Comparison of ENCODE assay signal across 1 cellular context in the genomic region with DNA sequence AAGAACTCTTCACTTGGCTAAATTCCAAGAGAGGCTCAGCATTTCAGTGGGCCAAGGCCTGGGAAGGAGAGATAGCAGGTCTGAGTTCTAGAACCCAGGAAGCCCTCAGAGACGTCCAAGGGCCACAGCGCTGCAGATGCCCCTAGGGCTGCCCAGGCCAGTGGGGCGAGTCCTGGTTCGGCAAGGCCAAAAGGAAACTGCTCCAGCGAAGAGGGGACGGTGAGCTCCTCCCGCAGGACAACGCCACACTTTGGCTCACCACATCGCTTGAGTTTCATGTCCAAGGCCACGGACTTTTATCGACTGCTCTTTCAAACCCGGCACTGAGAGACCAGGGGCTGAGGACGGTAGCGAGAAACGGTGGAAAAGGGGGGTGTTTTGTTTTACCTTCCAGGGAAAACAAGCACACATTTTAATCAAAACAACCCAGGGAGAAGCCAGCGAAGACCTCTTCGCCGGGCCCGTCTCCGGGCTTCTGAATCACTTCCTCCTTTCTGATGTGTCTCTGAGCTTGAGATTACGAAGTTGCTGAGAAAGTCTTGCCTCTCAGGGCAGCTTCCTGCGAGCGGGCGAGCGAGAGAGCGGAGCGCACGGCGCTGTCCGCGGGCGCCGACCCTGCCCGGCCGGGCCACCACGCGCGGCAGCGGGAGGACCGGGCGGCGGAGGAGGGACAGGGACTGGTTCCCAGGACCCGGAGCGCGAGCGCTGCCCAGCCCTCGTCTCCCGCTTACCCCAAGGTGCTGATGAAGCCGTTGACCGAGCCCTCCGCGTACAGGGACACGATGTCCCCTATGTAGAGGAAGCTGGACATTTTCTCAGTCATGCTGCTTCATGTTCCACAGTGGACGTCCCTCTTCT.
TF ChIP-seq lines count a peak whose summit lies in the region.

No MANE protein-coding gene starts in this region.

TF ChIP-seq in K562, 482 proteins besides CTCF, POLR2A, EP300 and RAD21 (continued from another document and continues in another):
- TF ChIP-seq, protein P1, sequence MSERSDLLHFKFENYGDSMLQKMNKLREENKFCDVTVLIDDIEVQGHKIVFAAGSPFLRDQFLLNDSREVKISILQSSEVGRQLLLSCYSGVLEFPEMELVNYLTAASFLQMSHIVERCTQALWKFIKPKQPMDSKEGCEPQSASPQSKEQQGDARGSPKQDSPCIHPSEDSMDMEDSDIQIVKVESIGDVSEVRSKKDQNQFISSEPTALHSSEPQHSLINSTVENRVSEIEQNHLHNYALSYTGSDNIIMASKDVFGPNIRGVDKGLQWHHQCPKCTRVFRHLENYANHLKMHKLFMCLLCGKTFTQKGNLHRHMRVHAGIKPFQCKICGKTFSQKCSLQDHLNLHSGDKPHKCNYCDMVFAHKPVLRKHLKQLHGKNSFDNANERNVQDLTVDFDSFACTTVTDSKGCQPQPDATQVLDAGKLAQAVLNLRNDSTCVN (CRISPR knock-in tag; IDR thresholded peaks at IDR 0.05), result no peak
- TF ChIP-seq ZNF121 (CRISPR knock-in tag; conservative IDR thresholded peaks at IDR 0.05) (no peak), BCL6 (CRISPR knock-in tag; IDR thresholded peaks at IDR 0.05) (no peak), NBN (IDR thresholded peaks at IDR 0.05; ENCODE audit: low read depth) (no peak), ZC3H8 (IDR thresholded peaks at IDR 0.05) (no peak), PTRF (tag; IDR thresholded peaks at IDR 0.05) (no peak), PRPF4 (IDR thresholded peaks at IDR 0.05; ENCODE audit: insufficient read depth, low read depth, low read length, poor library complexity, severe bottlenecking) (no peak), MTF1 (CRISPR knock-in tag; IDR thresholded peaks at IDR 0.05; ENCODE audit: borderline replicate concordance) (no peak), CBX3 (IDR thresholded peaks at IDR 0.05; ENCODE audit: borderline replicate concordance in 1 of 2, low read length in 2 of 2) (no peak), ZNF316 (IDR thresholded peaks at IDR 0.05) (no peak), TCF3 (CRISPR knock-in tag; IDR thresholded peaks at IDR 0.05) (peak; percentile 58), NCOA4 (IDR thresholded peaks at IDR 0.05; ENCODE audit: partially characterized antibody) (no peak), SMARCA4 (IDR thresholded peaks at IDR 0.05) (peak; percentile 43; the same call in 1 of the 2 replicates), KLF10 (CRISPR knock-in tag; IDR thresholded peaks at IDR 0.05) (no peak), NCOA1 (IDR thresholded peaks at IDR 0.05; ENCODE audit: low read depth) (no peak), ZNF75A (CRISPR knock-in tag; IDR thresholded peaks at IDR 0.05) (no peak), SRSF1 (IDR thresholded peaks at IDR 0.05; ENCODE audit: low read depth, low read length) (no peak), KLF6 (CRISPR knock-in tag; IDR thresholded peaks at IDR 0.05; ENCODE audit: borderline replicate concordance) (no peak), HCFC1 (IDR thresholded peaks at IDR 0.05; ENCODE audit: low read depth, low read length) (no peak), PRMT5 (CRISPR knock-in tag; IDR thresholded peaks at IDR 0.05) (no peak), POU5F1 (IDR thresholded peaks at IDR 0.05; ENCODE audit: borderline replicate concordance, low read depth, low read length, partially characterized antibody) (no peak), FUS (optimal IDR thresholded peaks at IDR 0.05; ENCODE audit: low read depth, low read length) (peak; percentile 28), PTTG1 (tag; IDR thresholded peaks at IDR 0.05; ENCODE audit: low read depth) (no peak), TBP (optimal IDR thresholded peaks at IDR 0.05; ENCODE audit: low read depth, low read length) (peak; percentile 76), TEAD2 (tag; IDR thresholded peaks at IDR 0.05) (no peak), ZNF282 (CRISPR knock-in tag; IDR thresholded peaks at IDR 0.05) (no peak; the same call in 1 of the 2 replicates), DIDO1 (tag; IDR thresholded peaks at IDR 0.05; ENCODE audit: low read depth) (no peak), ZNF311 (CRISPR knock-in tag; IDR thresholded peaks at IDR 0.05) (peak; percentile 31; the same call in 1 of the 2 replicates)
- TF ChIP-seq, protein P2, sequence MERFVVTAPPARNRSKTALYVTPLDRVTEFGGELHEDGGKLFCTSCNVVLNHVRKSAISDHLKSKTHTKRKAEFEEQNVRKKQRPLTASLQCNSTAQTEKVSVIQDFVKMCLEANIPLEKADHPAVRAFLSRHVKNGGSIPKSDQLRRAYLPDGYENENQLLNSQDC (CRISPR knock-in tag; IDR thresholded peaks at IDR 0.05), result no peak
- TF ChIP-seq, protein P3, sequence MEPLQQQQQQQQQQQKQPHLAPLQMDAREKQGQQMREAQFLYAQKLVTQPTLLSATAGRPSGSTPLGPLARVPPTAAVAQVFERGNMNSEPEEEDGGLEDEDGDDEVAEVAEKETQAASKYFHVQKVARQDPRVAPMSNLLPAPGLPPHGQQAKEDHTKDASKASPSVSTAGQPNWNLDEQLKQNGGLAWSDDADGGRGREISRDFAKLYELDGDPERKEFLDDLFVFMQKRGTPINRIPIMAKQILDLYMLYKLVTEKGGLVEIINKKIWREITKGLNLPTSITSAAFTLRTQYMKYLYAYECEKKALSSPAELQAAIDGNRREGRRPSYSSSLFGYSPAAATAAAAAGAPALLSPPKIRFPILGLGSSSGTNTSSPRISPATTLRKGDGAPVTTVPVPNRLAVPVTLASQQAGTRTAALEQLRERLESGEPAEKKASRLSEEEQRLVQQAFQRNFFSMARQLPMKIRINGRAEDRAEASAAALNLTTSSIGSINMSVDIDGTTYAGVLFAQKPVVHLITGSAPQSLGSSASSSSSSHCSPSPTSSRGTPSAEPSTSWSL (CRISPR knock-in tag; IDR thresholded peaks at IDR 0.05; ENCODE audit: borderline replicate concordance), result no peak
- TF ChIP-seq, protein P4, sequence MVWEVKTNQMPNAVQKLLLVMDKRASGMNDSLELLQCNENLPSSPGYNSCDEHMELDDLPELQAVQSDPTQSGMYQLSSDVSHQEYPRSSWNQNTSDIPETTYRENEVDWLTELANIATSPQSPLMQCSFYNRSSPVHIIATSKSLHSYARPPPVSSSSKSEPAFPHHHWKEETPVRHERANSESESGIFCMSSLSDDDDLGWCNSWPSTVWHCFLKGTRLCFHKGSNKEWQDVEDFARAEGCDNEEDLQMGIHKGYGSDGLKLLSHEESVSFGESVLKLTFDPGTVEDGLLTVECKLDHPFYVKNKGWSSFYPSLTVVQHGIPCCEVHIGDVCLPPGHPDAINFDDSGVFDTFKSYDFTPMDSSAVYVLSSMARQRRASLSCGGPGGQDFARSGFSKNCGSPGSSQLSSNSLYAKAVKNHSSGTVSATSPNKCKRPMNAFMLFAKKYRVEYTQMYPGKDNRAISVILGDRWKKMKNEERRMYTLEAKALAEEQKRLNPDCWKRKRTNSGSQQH (CRISPR knock-in tag; IDR thresholded peaks at IDR 0.05), result 0 out of 2 replicates have a peak, but pooled peaks have one; percentile 13
- TF ChIP-seq, protein P5, sequence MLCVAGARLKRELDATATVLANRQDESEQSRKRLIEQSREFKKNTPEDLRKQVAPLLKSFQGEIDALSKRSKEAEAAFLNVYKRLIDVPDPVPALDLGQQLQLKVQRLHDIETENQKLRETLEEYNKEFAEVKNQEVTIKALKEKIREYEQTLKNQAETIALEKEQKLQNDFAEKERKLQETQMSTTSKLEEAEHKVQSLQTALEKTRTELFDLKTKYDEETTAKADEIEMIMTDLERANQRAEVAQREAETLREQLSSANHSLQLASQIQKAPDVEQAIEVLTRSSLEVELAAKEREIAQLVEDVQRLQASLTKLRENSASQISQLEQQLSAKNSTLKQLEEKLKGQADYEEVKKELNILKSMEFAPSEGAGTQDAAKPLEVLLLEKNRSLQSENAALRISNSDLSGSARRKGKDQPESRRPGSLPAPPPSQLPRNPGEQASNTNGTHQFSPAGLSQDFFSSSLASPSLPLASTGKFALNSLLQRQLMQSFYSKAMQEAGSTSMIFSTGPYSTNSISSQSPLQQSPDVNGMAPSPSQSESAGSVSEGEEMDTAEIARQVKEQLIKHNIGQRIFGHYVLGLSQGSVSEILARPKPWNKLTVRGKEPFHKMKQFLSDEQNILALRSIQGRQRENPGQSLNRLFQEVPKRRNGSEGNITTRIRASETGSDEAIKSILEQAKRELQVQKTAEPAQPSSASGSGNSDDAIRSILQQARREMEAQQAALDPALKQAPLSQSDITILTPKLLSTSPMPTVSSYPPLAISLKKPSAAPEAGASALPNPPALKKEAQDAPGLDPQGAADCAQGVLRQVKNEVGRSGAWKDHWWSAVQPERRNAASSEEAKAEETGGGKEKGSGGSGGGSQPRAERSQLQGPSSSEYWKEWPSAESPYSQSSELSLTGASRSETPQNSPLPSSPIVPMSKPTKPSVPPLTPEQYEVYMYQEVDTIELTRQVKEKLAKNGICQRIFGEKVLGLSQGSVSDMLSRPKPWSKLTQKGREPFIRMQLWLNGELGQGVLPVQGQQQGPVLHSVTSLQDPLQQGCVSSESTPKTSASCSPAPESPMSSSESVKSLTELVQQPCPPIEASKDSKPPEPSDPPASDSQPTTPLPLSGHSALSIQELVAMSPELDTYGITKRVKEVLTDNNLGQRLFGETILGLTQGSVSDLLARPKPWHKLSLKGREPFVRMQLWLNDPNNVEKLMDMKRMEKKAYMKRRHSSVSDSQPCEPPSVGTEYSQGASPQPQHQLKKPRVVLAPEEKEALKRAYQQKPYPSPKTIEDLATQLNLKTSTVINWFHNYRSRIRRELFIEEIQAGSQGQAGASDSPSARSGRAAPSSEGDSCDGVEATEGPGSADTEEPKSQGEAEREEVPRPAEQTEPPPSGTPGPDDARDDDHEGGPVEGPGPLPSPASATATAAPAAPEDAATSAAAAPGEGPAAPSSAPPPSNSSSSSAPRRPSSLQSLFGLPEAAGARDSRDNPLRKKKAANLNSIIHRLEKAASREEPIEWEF (CRISPR knock-in tag; IDR thresholded peaks at IDR 0.05), result no peak
- TF ChIP-seq, protein P6, sequence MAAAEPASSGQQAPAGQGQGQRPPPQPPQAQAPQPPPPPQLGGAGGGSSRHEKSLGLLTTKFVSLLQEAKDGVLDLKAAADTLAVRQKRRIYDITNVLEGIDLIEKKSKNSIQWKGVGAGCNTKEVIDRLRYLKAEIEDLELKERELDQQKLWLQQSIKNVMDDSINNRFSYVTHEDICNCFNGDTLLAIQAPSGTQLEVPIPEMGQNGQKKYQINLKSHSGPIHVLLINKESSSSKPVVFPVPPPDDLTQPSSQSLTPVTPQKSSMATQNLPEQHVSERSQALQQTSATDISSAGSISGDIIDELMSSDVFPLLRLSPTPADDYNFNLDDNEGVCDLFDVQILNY (CRISPR knock-in tag; IDR thresholded peaks at IDR 0.05), result 0 out of 2 replicates have a peak, but pooled peaks have one; percentile 49
- TF ChIP-seq, protein P7, sequence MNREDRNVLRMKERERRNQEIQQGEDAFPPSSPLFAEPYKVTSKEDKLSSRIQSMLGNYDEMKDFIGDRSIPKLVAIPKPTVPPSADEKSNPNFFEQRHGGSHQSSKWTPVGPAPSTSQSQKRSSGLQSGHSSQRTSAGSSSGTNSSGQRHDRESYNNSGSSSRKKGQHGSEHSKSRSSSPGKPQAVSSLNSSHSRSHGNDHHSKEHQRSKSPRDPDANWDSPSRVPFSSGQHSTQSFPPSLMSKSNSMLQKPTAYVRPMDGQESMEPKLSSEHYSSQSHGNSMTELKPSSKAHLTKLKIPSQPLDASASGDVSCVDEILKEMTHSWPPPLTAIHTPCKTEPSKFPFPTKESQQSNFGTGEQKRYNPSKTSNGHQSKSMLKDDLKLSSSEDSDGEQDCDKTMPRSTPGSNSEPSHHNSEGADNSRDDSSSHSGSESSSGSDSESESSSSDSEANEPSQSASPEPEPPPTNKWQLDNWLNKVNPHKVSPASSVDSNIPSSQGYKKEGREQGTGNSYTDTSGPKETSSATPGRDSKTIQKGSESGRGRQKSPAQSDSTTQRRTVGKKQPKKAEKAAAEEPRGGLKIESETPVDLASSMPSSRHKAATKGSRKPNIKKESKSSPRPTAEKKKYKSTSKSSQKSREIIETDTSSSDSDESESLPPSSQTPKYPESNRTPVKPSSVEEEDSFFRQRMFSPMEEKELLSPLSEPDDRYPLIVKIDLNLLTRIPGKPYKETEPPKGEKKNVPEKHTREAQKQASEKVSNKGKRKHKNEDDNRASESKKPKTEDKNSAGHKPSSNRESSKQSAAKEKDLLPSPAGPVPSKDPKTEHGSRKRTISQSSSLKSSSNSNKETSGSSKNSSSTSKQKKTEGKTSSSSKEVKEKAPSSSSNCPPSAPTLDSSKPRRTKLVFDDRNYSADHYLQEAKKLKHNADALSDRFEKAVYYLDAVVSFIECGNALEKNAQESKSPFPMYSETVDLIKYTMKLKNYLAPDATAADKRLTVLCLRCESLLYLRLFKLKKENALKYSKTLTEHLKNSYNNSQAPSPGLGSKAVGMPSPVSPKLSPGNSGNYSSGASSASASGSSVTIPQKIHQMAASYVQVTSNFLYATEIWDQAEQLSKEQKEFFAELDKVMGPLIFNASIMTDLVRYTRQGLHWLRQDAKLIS (CRISPR knock-in tag; IDR thresholded peaks at IDR 0.05), result no peak
- TF ChIP-seq, protein P8, sequence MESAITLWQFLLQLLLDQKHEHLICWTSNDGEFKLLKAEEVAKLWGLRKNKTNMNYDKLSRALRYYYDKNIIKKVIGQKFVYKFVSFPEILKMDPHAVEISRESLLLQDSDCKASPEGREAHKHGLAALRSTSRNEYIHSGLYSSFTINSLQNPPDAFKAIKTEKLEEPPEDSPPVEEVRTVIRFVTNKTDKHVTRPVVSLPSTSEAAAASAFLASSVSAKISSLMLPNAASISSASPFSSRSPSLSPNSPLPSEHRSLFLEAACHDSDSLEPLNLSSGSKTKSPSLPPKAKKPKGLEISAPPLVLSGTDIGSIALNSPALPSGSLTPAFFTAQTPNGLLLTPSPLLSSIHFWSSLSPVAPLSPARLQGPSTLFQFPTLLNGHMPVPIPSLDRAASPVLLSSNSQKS (CRISPR knock-in tag; IDR thresholded peaks at IDR 0.05), result no peak
- TF ChIP-seq, protein P9, sequence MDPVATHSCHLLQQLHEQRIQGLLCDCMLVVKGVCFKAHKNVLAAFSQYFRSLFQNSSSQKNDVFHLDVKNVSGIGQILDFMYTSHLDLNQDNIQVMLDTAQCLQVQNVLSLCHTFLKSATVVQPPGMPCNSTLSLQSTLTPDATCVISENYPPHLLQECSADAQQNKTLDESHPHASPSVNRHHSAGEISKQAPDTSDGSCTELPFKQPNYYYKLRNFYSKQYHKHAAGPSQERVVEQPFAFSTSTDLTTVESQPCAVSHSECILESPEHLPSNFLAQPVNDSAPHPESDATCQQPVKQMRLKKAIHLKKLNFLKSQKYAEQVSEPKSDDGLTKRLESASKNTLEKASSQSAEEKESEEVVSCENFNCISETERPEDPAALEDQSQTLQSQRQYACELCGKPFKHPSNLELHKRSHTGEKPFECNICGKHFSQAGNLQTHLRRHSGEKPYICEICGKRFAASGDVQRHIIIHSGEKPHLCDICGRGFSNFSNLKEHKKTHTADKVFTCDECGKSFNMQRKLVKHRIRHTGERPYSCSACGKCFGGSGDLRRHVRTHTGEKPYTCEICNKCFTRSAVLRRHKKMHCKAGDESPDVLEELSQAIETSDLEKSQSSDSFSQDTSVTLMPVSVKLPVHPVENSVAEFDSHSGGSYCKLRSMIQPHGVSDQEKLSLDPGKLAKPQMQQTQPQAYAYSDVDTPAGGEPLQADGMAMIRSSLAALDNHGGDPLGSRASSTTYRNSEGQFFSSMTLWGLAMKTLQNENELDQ (CRISPR knock-in tag; IDR thresholded peaks at IDR 0.05; ENCODE audit: borderline replicate concordance), result no peak
